In genomic region chr20:62805711-62806382, GRCh38 we compare ENCODE assay signal across 8 cellular contexts. TPM values are rescaled to one million over a fixed set of nuclear protein-coding genes. Genes with fewer than 3 reads are reported as not detected.
DNase-seq lines count a peak whose midpoint lies in the region; ATAC-seq, FAIRE-seq and TF ChIP-seq lines count a peak whose summit lies in the region.

No MANE protein-coding gene starts in this region.

- in situ Hi-C loops in Panc1 (cut with HindIII; ENCODE audit: low pct_unique_long_range_greater_than_20kb, low sequenced_read_pairs) = no loop called here

- TF ChIP-seq RAD21 in neural cell (conservative IDR thresholded peaks at IDR 0.05) = no peak

- H3F3A ChIP-seq in neural cell (ENCODE audit: insufficient read depth, low read length, poor library complexity, severe bottlenecking) = no peaks in the 10 kb centered on the region

- H2AFZ ChIP-seq in neural cell (ENCODE audit: low read depth, low read length) = no peak overlapping the region

- no TSS peak for BruUV-seq in Panc1 (replicated peaks; lab: Mats Ljungman, UMichigan)

- peaks cover 3% of the 10 kb centered on the region for H3K79me2 ChIP-seq in neural cell (replicated peaks; ENCODE audit: insufficient read depth, low read length)

- peak overlapping the region; percentile 66 for H3K9ac ChIP-seq in neural cell (ENCODE audit: low read length)

- DNase-seq in EL (peak; percentile 29), Panc1 (ENCODE audit: low read depth, low spot score) (no peak), epithelial cell of proximal tubule (ENCODE audit: low read depth) (no peak), NK-92 (lab: John Stamatoyannopoulos, UW; ENCODE audit: unreplicated experiment) (no peak), GM12891 (ENCODE audit: insufficient read length, low spot score) (no peak), NCI-H2171 treated with DMSO at 0.1 percent for 48 hours (lab: John Stamatoyannopoulos, UW) (no peak)

- H3K9me2 ChIP-seq in neural cell (ENCODE audit: insufficient read depth, low read length) = no peaks in the 10 kb centered on the region

- H3K9me3 ChIP-seq in Panc1 (ENCODE audit: control insufficient read depth, insufficient read depth, low read depth, low read length) (no peaks in the 10 kb centered on the region), neural cell (ENCODE audit: low read length) (no peaks in the 10 kb centered on the region)

- H3K4me1 ChIP-seq in Panc1 (ENCODE audit: control insufficient read depth, insufficient read depth, low read length) = peaks cover 31% of the 10 kb centered on the region

- no peaks in the 10 kb centered on the region for H4K20me1 ChIP-seq in neural cell (ENCODE audit: insufficient read depth)

- H3K27ac ChIP-seq in Panc1 (ENCODE audit: low read length) = peak overlapping the region; percentile 93
- H3K27ac ChIP-seq in neural cell (ENCODE audit: low read length) = no peak overlapping the region

- intact Hi-C loops in Panc1 (cut with micrococcal nuclease; ENCODE audit: unreplicated experiment) = no loop called here

- H3K4me2 ChIP-seq in neural cell (ENCODE audit: low read length) = peak overlapping the region; percentile 25

- H3K27me3 ChIP-seq in Panc1 (ENCODE audit: control insufficient read depth, insufficient read depth, low read length) = no peaks in the 10 kb centered on the region
- no peaks in the 10 kb centered on the region for H3K27me3 ChIP-seq in neural cell (ENCODE audit: insufficient read depth, low read depth, low read length)

- POLR2A ChIA-PET in Panc1 (lab: Charles Lee) = interaction anchor here (0.6 kb wide), 1 partner anchor 150 kb away, joined by 3 read pairs; no protein-coding TSS in a partner anchor

- CTCF ChIA-PET in Panc1 (lab: Charles Lee) = interaction anchor here (1.0 kb wide), 1 partner anchor 17 kb away, joined by 3 read pairs; no protein-coding TSS in a partner anchor

- H3K36me3 ChIP-seq in Panc1 (ENCODE audit: control insufficient read depth, insufficient read depth, low read length) (peaks cover 7% of the 10 kb centered on the region), neural cell (ENCODE audit: insufficient read depth, low read length) (no peaks in the 10 kb centered on the region)

- no peak for TF ChIP-seq POLR2A in GM12891 (IDR thresholded peaks at IDR 0.05; ENCODE audit: low read depth, low read length)

- H3K4me3 ChIP-seq in Panc1 (ENCODE audit: low read depth in 2 of 2, low read length in 2 of 2) (peak overlapping the region; percentile 70 to 71), epithelial cell of proximal tubule (ENCODE audit: low read depth, low read length) (peak overlapping the region; percentile 78), neural cell (ENCODE audit: low read length) (peak overlapping the region; percentile 67)

- ATAC-seq in Panc1 (peak; percentile 8), GM21528 (IDR thresholded peaks at IDR 0.05; ENCODE audit: low FRiP score, unreplicated experiment) (no peak)

- FAIRE-seq in GM12891 (lab: Jason Lieb, UNC) = no peak

- no peak for TF ChIP-seq CTCF in Panc1 (IDR thresholded peaks at IDR 0.05)
- no peak for TF ChIP-seq CTCF in epithelial cell of proximal tubule (conservative IDR thresholded peaks at IDR 0.05; ENCODE audit: low read depth, low read length)
- TF ChIP-seq CTCF in neural cell (IDR thresholded peaks at IDR 0.05; ENCODE audit: poor library complexity, severe bottlenecking) = no peak

- TF ChIP-seq EP300 in neural cell (conservative IDR thresholded peaks at IDR 0.05; ENCODE audit: poor library complexity, severe bottlenecking) = no peak

TF ChIP-seq in neural cell, 6 proteins besides CTCF, POLR2A, EP300 and RAD21:
- no peak for TF ChIP-seq REST (IDR thresholded peaks at IDR 0.05; ENCODE audit: borderline replicate concordance)
- TF ChIP-seq MXI1 (conservative IDR thresholded peaks at IDR 0.05; ENCODE audit: poor library complexity, severe bottlenecking) = no peak
- TF ChIP-seq TAF1 (IDR thresholded peaks at IDR 0.05; ENCODE audit: low read depth) = no peak
- no peak for TF ChIP-seq POLR2AphosphoS5 (IDR thresholded peaks at IDR 0.05)
- TF ChIP-seq EZH2 (IDR thresholded peaks at IDR 0.05; ENCODE audit: borderline replicate concordance, insufficient read depth, low read length, poor library complexity, severe bottlenecking) = no peak
- no peak for TF ChIP-seq SMC3 (conservative IDR thresholded peaks at IDR 0.05; ENCODE audit: poor library complexity)

TF ChIP-seq in GM12891, 5 proteins besides CTCF, POLR2A, EP300 and RAD21:
- no peak for TF ChIP-seq TAF1 (IDR thresholded peaks at IDR 0.05; ENCODE audit: low read depth, low read length)
- no peak for TF ChIP-seq POU2F2 (IDR thresholded peaks at IDR 0.05; ENCODE audit: low read depth, low read length)
- no peak for TF ChIP-seq POLR2AphosphoS5 (IDR thresholded peaks at IDR 0.05; ENCODE audit: low read depth, low read length)
- TF ChIP-seq PAX5 (IDR thresholded peaks at IDR 0.05; ENCODE audit: insufficient read depth, low read length, severe bottlenecking) = no peak
- TF ChIP-seq SPI1 (IDR thresholded peaks at IDR 0.05; ENCODE audit: low read depth, low read length) = no peak
TF ChIP-seq in GM12891: peak in this region for 0.

RNA-seq across cellular contexts. Expression of gene OGFR, which starts 1.2 kb away (rescaled TPM):
- 47.3 TPM for total RNA-seq in Panc1 (2021; ENCODE audit: unreplicated experiment)
- polyA plus RNA-seq in Panc1 (2012; ENCODE audit: insufficient read length) = 60.2 TPM
- total RNA-seq in epithelial cell of proximal tubule = 57.6 and 61.1 TPM in 2 replicates
- 15.6 and 23.3 TPM in 2 replicates for polyA plus RNA-seq in neural cell
- polyA minus RNA-seq in neural cell = 22.3 and 26.5 TPM in 2 replicates
- polyA plus RNA-seq in GM12891 (2012; ENCODE audit: low read depth, missing spikeins) = 25.8 TPM

RNA-seq across cellular contexts. Expression of gene MRGBP, which starts 9.6 kb away (rescaled TPM):
- total RNA-seq in Panc1 (2021; ENCODE audit: unreplicated experiment) (49.9 TPM), epithelial cell of proximal tubule (14.6 and 23.4 TPM in 2 replicates)
- 46.9 TPM for polyA plus RNA-seq in Panc1 (2012; ENCODE audit: insufficient read length)
- polyA plus RNA-seq in neural cell = 20.1 and 24.1 TPM in 2 replicates
- polyA minus RNA-seq in neural cell = 23.3 and 24.1 TPM in 2 replicates
- polyA plus RNA-seq in GM12891 (2012; ENCODE audit: low read depth, missing spikeins) = 8.8 TPM

RNA-seq across cellular contexts. Expression of gene COL9A3, which starts 11.0 kb away (rescaled TPM):
- total RNA-seq in Panc1 (2021; ENCODE audit: unreplicated experiment) (46.6 TPM), epithelial cell of proximal tubule (2.8 and 4.6 TPM in 2 replicates)
- 53.7 TPM for polyA plus RNA-seq in Panc1 (2012; ENCODE audit: insufficient read length)
- 1.0 and 3.1 TPM in 2 replicates for polyA plus RNA-seq in neural cell
- 0.58 TPM in 1 of 2 replicates, not detected in the other for polyA minus RNA-seq in neural cell
- polyA plus RNA-seq in GM12891 (2012; ENCODE audit: low read depth, missing spikeins) = 1.6 TPM

RNA-seq across cellular contexts. Expression of gene TCFL5, which starts 55.8 kb away (rescaled TPM):
- 23.8 TPM for total RNA-seq in Panc1 (2021; ENCODE audit: unreplicated experiment)
- polyA plus RNA-seq in Panc1 (2012; ENCODE audit: insufficient read length) = 22.3 TPM
- total RNA-seq in epithelial cell of proximal tubule = 5.7 and 7.2 TPM in 2 replicates
- 9.1 and 9.8 TPM in 2 replicates for polyA plus RNA-seq in neural cell
- 7.2 and 9.3 TPM in 2 replicates for polyA minus RNA-seq in neural cell
- 9.5 TPM for polyA plus RNA-seq in GM12891 (2012; ENCODE audit: low read depth, missing spikeins)
